In the genomic region with DNA sequence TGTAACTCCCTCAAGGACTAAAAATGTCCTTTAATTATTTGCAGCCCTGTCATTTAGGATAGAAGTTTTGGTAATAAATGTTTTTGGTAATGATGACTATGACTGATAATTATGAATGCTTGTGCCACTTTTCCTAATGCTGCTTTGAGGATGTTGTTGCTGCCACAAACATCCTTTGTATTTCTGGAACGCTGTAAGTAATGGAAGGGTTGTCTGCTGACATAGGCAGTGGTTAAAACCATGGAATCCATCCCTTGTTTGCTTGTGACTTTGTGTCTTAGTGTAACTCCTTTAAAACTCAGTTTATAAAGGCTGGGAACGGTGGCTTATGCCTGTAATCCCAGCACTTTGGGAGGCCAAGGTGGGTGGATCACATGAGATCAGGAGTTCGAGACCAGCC, we compare ENCODE assay signal across 18 cellular contexts.
"Had no signal": no experiment of that assay in that cellular context is flagged by ENCODE, and none has a peak within 500 bp of the region (broad histone marks: within the 10 kb centered on the region; RNA-seq: fewer than 3 reads in every experiment).

No MANE protein-coding gene starts in this region.

- DNase-seq: colonic mucosa; cortex of kidney; effector CD8-positive, alpha-beta T cell; effector memory CD8-positive, alpha-beta T cell; endodermal cell; erythroblast; esophagus squamous epithelium; foreskin fibroblast; heart left ventricle; hypothalamus; immature natural killer cell; left cardiac atrium; left lung; left ventricle myocardium superior; lower lobe of right lung; mesenchymal stem cell; mucosa of descending colon; naive B cell had no signal
